In genomic region chr3:42871-43744, GRCh38 we compare ENCODE assay signal across 8 cellular contexts.
DNase-seq lines count a peak whose midpoint lies in the region; ATAC-seq, FAIRE-seq and TF ChIP-seq lines count a peak whose summit lies in the region.
"Not testable (repeated sequence)": the region's sequence is repeated elsewhere in the genome, so short reads cannot be mapped to it uniquely, and the experiment has no call there.

No MANE protein-coding gene starts in this region.

- not testable (repeated sequence) for H3K9ac ChIP-seq in kidney (ENCODE audit: low read length in 2 of 2)

- not testable (repeated sequence) for BruUV-seq in PC-9 (replicated peaks; lab: Mats Ljungman, UMichigan)

- POLR2A ChIA-PET in PC-9 (lab: Charles Lee; ENCODE audit: unreplicated experiment) = not testable (repeated sequence)

- intact Hi-C loops in PC-9 (cut with micrococcal nuclease; ENCODE audit: unreplicated experiment); kidney (cut with DNase I): not testable (repeated sequence)

- not testable (repeated sequence) for H3K4me3 ChIP-seq in PC-9; cardiac fibroblast (replicated peaks in 1 of 2; ENCODE audit: low read depth in 2 of 2, low read length in 2 of 2); kidney (ENCODE audit: low read length in 2 of 2)

- H3K4me2 ChIP-seq in PC-9 = not testable (repeated sequence)

- not testable (repeated sequence) for H3K9me2 ChIP-seq in PC-9 (ENCODE audit: insufficient read depth)

- not testable (repeated sequence) for H3K27me3 ChIP-seq in PC-9 (ENCODE audit: insufficient read depth, low read depth)

- TF ChIP-seq CTCF in PC-9 (conservative IDR thresholded peaks at IDR 0.05) (peak; percentile 32; the same call in 1 of the 2 replicates), kidney (IDR thresholded peaks at IDR 0.05; ENCODE audit: borderline replicate concordance, extremely low read depth, insufficient read depth) (peak; percentile 27)
- not testable (repeated sequence) for TF ChIP-seq CTCF in cardiac fibroblast (IDR thresholded peaks at IDR 0.05; ENCODE audit: low read depth, low read length)

- H3K4me1 ChIP-seq in PC-9 (replicated peaks; ENCODE audit: insufficient read depth); kidney (ENCODE audit: control insufficient read depth in 1 of 2, insufficient read depth in 1 of 2, low read depth in 1 of 2, low read length in 2 of 2): not testable (repeated sequence)

- not testable (repeated sequence) for H3K9me3 ChIP-seq in PC-9 (ENCODE audit: insufficient read depth, low read depth); kidney (ENCODE audit: control insufficient read depth in 1 of 2, low read length in 2 of 2)

- not testable (repeated sequence) for H3F3A ChIP-seq in PC-9 (ENCODE audit: insufficient read depth, low read depth)

- not testable (repeated sequence) for H3K27ac ChIP-seq in PC-9; kidney (ENCODE audit: low read depth in 2 of 2, low read length in 2 of 2)

- ATAC-seq in GM18861 (IDR thresholded peaks at IDR 0.05; ENCODE audit: unreplicated experiment) (peak; percentile 63), HG02981 (IDR thresholded peaks at IDR 0.05; ENCODE audit: unreplicated experiment) (peak; percentile 51)

- not testable (repeated sequence) for H3K79me2 ChIP-seq in PC-9 (ENCODE audit: low read depth)

- not testable (repeated sequence) for H2AFZ ChIP-seq in PC-9

- DNase-seq in COLO829 (ENCODE audit: low spot score) = peak; percentile 2
- peak; percentile 22 for DNase-seq in NCI-H146 treated with DMSO at 0.1 percent for 48 hours (lab: John Stamatoyannopoulos, UW; ENCODE audit: unreplicated experiment)
- DNase-seq in PC-9, kidney: not testable (repeated sequence)
- DNase-seq in cardiac fibroblast (ENCODE audit: low read depth in 2 of 2) = peak; percentile 5 to 26
- DNase-seq in renal cortical epithelial cell (ENCODE audit: low read depth) = peak; percentile 25

- peak; percentile 93 for FAIRE-seq in kidney (lab: Jason Lieb, UNC)

- H4K20me1 ChIP-seq in PC-9 (ENCODE audit: insufficient read depth) = not testable (repeated sequence)

- not testable (repeated sequence) for H3K36me3 ChIP-seq in PC-9 (ENCODE audit: low read depth); kidney (ENCODE audit: control insufficient read depth in 1 of 2, insufficient read depth in 2 of 2, low read length in 2 of 2)

- CTCF ChIA-PET in PC-9 (lab: Charles Lee) = not testable (repeated sequence)
